12 cellular contexts compared by ENCODE assay signal in the genomic region with DNA sequence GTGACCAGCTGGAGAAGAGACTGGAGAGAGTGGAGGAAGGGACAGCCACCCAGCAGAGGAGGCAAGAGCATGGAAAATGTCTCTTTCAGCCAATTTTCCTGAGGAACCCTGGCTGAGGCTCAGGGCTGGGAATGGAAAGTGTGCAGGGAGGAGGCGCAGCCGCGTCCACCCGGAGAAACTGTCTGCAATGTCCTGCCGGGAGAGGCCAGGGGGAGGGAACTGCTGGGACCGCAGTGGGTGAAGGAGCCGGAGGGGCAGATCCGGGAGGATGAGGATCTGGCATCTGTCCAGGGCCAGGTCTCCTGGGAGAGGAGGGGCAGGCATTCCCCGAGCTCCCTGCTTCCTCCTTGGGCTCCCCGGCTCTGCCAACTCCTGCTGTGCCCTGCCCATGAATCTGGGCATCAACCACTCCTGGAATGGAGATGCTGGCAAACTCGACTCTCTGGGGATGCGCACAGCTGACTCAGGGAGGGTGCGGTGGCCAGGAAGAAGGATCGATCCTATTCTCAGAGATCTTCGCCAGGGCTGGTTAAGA. TPM values are rescaled to one million over a fixed set of nuclear protein-coding genes. Genes with fewer than 3 reads are reported as not detected.
DNase-seq lines count a peak whose midpoint lies in the region; ATAC-seq and TF ChIP-seq lines count a peak whose summit lies in the region.
"Had no signal": no experiment of that assay in that cellular context is flagged by ENCODE, and none has a peak within 500 bp of the region (broad histone marks: within the 10 kb centered on the region; RNA-seq: fewer than 3 reads in every experiment).

No MANE protein-coding gene starts in this region.

- no peak for TF ChIP-seq CTCF in foreskin keratinocyte (conservative IDR thresholded peaks at IDR 0.05)

- H3K9me3 Mint-ChIP-seq in activated CD4-positive, alpha-beta T cell treated with anti-CD3 and anti-CD28 coated beads for 36 hours (ENCODE audit: low read depth): no peaks in the 10 kb centered on the region
- H3K9me3 Mint-ChIP-seq: activated B cell treated with CpG ODN at 0.5 μM for 24 hours; activated naive CD4-positive, alpha-beta T cell treated with anti-CD3 and anti-CD28 coated beads, Interleukin-2, amount 10 ng/mL, durations not matched to agents 7 days and 5 days had no signal

- H3K27me3 Mint-ChIP-seq in activated CD4-positive, alpha-beta T cell treated with anti-CD3 and anti-CD28 coated beads for 36 hours: peaks cover 8% of the 10 kb centered on the region

- H3K27ac ChIP-seq in ACC112 (ENCODE audit: low read depth, low read length) (peak overlapping the region; percentile 58; the same call in 1 of the 2 replicates), foreskin keratinocyte (no peak overlapping the region)
- H3K27ac ChIP-seq: BLaER1 had no signal

- no peaks in the 10 kb centered on the region for H3K36me3 ChIP-seq in ACC112 (ENCODE audit: insufficient read depth, low read length)
- H3K36me3 ChIP-seq: BLaER1 had no signal

- peak overlapping the region; percentile 75 for H2AFZ ChIP-seq in ACC112 (ENCODE audit: low read length, unreplicated experiment)

- CTCF ChIA-PET in activated CD4-positive, alpha-beta T cell treated with anti-CD3 and anti-CD28 coated beads for 36 hours (lab: Charles Lee): interaction anchor here (1.0 to 1.1 kb wide), 2 partner anchors 11 to 37 kb away, joined by 3 to 4 read pairs; no protein-coding TSS in a partner anchor

- intact Hi-C loops in posterior vena cava (cut with DNase I): no loop called here
- intact Hi-C loops in activated CD4-positive, alpha-beta T cell treated with anti-CD3 and anti-CD28 coated beads for 36 hours (cut with DNase I, micrococcal nuclease): no loop called here

- peak; percentile 35 for ATAC-seq in foreskin keratinocyte
- ATAC-seq in activated CD4-positive, alpha-beta T cell treated with anti-CD3 and anti-CD28 coated beads for 36 hours: no peak

- H3K79me2 ChIP-seq in ACC112 (ENCODE audit: control insufficient read depth, insufficient read depth, low read length, unreplicated experiment): no peaks in the 10 kb centered on the region

- no peak overlapping the region for H3K4me3 Mint-ChIP-seq in activated CD4-positive, alpha-beta T cell treated with anti-CD3 and anti-CD28 coated beads for 36 hours
- H3K4me3 Mint-ChIP-seq: activated B cell treated with CpG ODN at 0.5 μM for 24 hours; activated naive CD4-positive, alpha-beta T cell treated with anti-CD3 and anti-CD28 coated beads, Interleukin-2, amount 10 ng/mL, durations not matched to agents 7 days and 5 days had no signal

- H3K36me3 Mint-ChIP-seq in activated CD4-positive, alpha-beta T cell treated with anti-CD3 and anti-CD28 coated beads for 36 hours (ENCODE audit: low read depth): no peaks in the 10 kb centered on the region
- H3K36me3 Mint-ChIP-seq: activated naive CD4-positive, alpha-beta T cell treated with anti-CD3 and anti-CD28 coated beads, Interleukin-2, amount 10 ng/mL, durations not matched to agents 7 days and 5 days had no signal

- POLR2A ChIA-PET in activated CD4-positive, alpha-beta T cell treated with anti-CD3 and anti-CD28 coated beads for 36 hours (lab: Charles Lee): no interaction called here

- H3K4me1 ChIP-seq in ACC112 (ENCODE audit: control insufficient read depth, insufficient read depth, low read length, unreplicated experiment) (peaks cover 25% of the 10 kb centered on the region), foreskin keratinocyte (no peaks in the 10 kb centered on the region)

- H3K4me1 Mint-ChIP-seq in activated CD4-positive, alpha-beta T cell treated with anti-CD3 and anti-CD28 coated beads for 36 hours: no peaks in the 10 kb centered on the region
- H3K4me1 Mint-ChIP-seq: activated B cell treated with CpG ODN at 0.5 μM for 24 hours; activated naive CD4-positive, alpha-beta T cell treated with anti-CD3 and anti-CD28 coated beads, Interleukin-2, amount 10 ng/mL, durations not matched to agents 7 days and 5 days had no signal

- H3K27me3 ChIP-seq in ACC112 (ENCODE audit: insufficient read depth, low read length): no peaks in the 10 kb centered on the region
- peaks cover 20% of the 10 kb centered on the region for H3K27me3 ChIP-seq in foreskin keratinocyte
- H3K27me3 ChIP-seq: BLaER1 had no signal

- DNase-seq in NCI-H1105 treated with DMSO at 0.1 percent for 48 hours (lab: John Stamatoyannopoulos, UW) (peak; percentile 41), foreskin keratinocyte (no peak), posterior vena cava (ENCODE audit: low spot score) (peak; percentile 94), germinal center (ENCODE audit: low spot score) (no peak), T-helper 1 cell (no peak), C1 segment of cervical spinal cord (lab: John Stamatoyannopoulos, UW) (no peak)
- DNase-seq in activated CD4-positive, alpha-beta T cell treated with anti-CD3 and anti-CD28 coated beads for 36 hours: no peak
- DNase-seq: activated B cell treated with CpG ODN at 0.5 μM for 24 hours; activated naive CD4-positive, alpha-beta T cell treated with anti-CD3 and anti-CD28 coated beads, Interleukin-2, amount 10 ng/mL, durations not matched to agents 7 days and 5 days had no signal

- peak overlapping the region; percentile 44 for H3K4me3 ChIP-seq in ACC112 (ENCODE audit: low read depth, low read length)
- H3K4me3 ChIP-seq: BLaER1 had no signal

- H3K27ac Mint-ChIP-seq in activated CD4-positive, alpha-beta T cell treated with anti-CD3 and anti-CD28 coated beads for 36 hours: no peak overlapping the region
- H3K27ac Mint-ChIP-seq: activated B cell treated with CpG ODN at 0.5 μM for 24 hours; activated naive CD4-positive, alpha-beta T cell treated with anti-CD3 and anti-CD28 coated beads, Interleukin-2, amount 10 ng/mL, durations not matched to agents 7 days and 5 days had no signal

RNA-seq across cellular contexts. Expression of a gene that starts 17.4 kb away (rescaled TPM):
- total RNA-seq in foreskin keratinocyte (105 and 125 TPM in 2 replicates), posterior vena cava (100 to 1,000 TPM; 118 TPM)
- polyA plus RNA-seq in foreskin keratinocyte: 132 and 150 TPM in 2 replicates
- 100 to 1,000 TPM; 108 to 111 TPM for total RNA-seq in activated CD4-positive, alpha-beta T cell treated with anti-CD3 and anti-CD28 coated beads for 36 hours

RNA-seq across cellular contexts. Expression of a gene that starts 21.7 kb away (rescaled TPM):
- total RNA-seq in foreskin keratinocyte: not detected in 2 replicates
- polyA plus RNA-seq in foreskin keratinocyte: not detected in 2 replicates
- 1 to 10 TPM; 5.2 to 6.7 TPM for total RNA-seq in posterior vena cava
- total RNA-seq in activated CD4-positive, alpha-beta T cell treated with anti-CD3 and anti-CD28 coated beads for 36 hours: not detected
- total RNA-seq: activated B cell treated with CpG ODN at 0.5 μM for 24 hours, OCI-LY7 had no signal

RNA-seq across cellular contexts. Expression of a gene that starts 21.9 kb away (rescaled TPM):
- total RNA-seq in foreskin keratinocyte: not detected in 2 replicates
- not detected in 2 replicates for polyA plus RNA-seq in foreskin keratinocyte
- total RNA-seq in posterior vena cava: 1 to 10 TPM in 1 of 2 donors, under 1 TPM in 1; 0.76 to 2.9 TPM
- not detected for total RNA-seq in activated CD4-positive, alpha-beta T cell treated with anti-CD3 and anti-CD28 coated beads for 36 hours
- total RNA-seq: activated B cell treated with CpG ODN at 0.5 μM for 24 hours, OCI-LY7 had no signal

RNA-seq across cellular contexts. Expression of a gene that starts 56.4 kb away (rescaled TPM):
- not detected in 2 replicates for total RNA-seq in foreskin keratinocyte
- not detected in 2 replicates for polyA plus RNA-seq in foreskin keratinocyte
- total RNA-seq in posterior vena cava: not detected
- total RNA-seq in activated CD4-positive, alpha-beta T cell treated with anti-CD3 and anti-CD28 coated beads for 36 hours: not detected
- total RNA-seq: activated B cell treated with CpG ODN at 0.5 μM for 24 hours, OCI-LY7 had no signal

Comparison
In these comparisons a context has a peak if more than half of its experiments do, and no peak if none do; other contexts are left out.
1. DNase-seq: peak in NCI-H1105 treated with DMSO at 0.1 percent for 48 hours (single experiment) and posterior vena cava (single experiment); none in foreskin keratinocyte (0 of 2), germinal center (single experiment), T-helper 1 cell (0 of 5), activated CD4-positive, alpha-beta T cell treated with anti-CD3 and anti-CD28 coated beads for 36 hours (single experiment) and C1 segment of cervical spinal cord (0 of 14).